ENCODE assay signal across 32 cellular contexts in the genomic region with DNA sequence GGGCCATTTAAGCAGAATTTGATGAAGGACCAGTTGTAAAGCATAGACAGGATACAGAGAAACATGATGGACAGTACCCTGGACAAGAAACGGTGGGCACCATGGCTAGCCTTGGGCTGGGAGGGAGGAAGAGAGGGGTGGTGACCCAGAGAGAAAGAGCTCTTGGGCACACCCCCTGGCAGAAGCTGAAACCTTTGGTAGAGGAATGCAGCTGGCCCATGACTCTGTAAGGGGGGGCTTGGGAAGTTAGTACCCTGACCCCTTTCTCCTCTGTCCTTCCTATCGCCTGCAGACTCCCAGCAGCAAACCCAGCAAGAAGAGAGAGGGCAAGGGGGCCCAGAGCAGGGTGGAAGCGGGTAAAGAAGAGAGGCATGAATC.
"Had no signal": no experiment of that assay in that cellular context is flagged by ENCODE, and none has a peak within 500 bp of the region (broad histone marks: within the 10 kb centered on the region; RNA-seq: fewer than 3 reads in every experiment).

No MANE protein-coding gene starts in this region.

- H3K27me3 Mint-ChIP-seq: activated CD4-positive, alpha-beta T cell treated with anti-CD3 and anti-CD28 coated beads, Interleukin-2, amount 10 ng/mL, durations not matched to agents 7 days and 5 days; activated naive CD4-positive, alpha-beta T cell treated with anti-CD3 and anti-CD28 coated beads, Interleukin-2, amount 10 ng/mL, durations not matched to agents 7 days and 5 days; activated naive CD8-positive, alpha-beta T cell treated with anti-CD3 and anti-CD28 coated beads, Interleukin-2, amount 10 ng/mL, durations not matched to agents 7 days and 5 days; activated T-cell treated with anti-CD3 and anti-CD28 coated beads, Interleukin-2, amount 50 U/mL, for 24 hours; brain; progenitor cell of endocrine pancreas; stimulated activated naive CD8-positive, alpha-beta T cell treated with anti-CD3 and anti-CD28 coated beads, Interleukin-15, amount 100 ng/mL, for 72 hours had no signal

- H3K4me1 Mint-ChIP-seq: activated naive CD4-positive, alpha-beta T cell treated with anti-CD3 and anti-CD28 coated beads, Interleukin-2, amount 10 ng/mL, durations not matched to agents 7 days and 5 days; stimulated activated memory B cell treated with anti-CD40 and anti-IgM and Interleukin-4, amounts not matched to agents 10 μg/mL and 1 μg/mL and 100 μg/mL, for 72 hours had no signal

- ATAC-seq: effector memory CD8-positive, alpha-beta T cell; gastrocnemius medialis; naive thymus-derived CD4-positive, alpha-beta T cell; stimulated activated memory B cell treated with anti-CD40 and anti-IgM and Interleukin-4, amounts not matched to agents 10 μg/mL and 1 μg/mL and 100 μg/mL, for 72 hours; stimulated activated naive CD8-positive, alpha-beta T cell treated with anti-CD3 and anti-CD28 coated beads, Interleukin-15, amount 100 ng/mL, for 72 hours; T-helper 17 cell had no signal

- DNase-seq: activated CD4-positive, alpha-beta memory T cell treated with anti-CD3 and anti-CD28 coated beads, Interleukin-2, amount 10 ng/mL, durations not matched to agents 7 days and 5 days; activated CD4-positive, alpha-beta T cell treated with anti-CD3 and anti-CD28 coated beads for 1 hour; activated CD4-positive, alpha-beta T cell treated with anti-CD3 and anti-CD28 coated beads, Interleukin-2, amount 10 ng/mL, durations not matched to agents 7 days and 5 days; activated CD8-positive, alpha-beta memory T cell treated with anti-CD3 and anti-CD28 coated beads, Interleukin-2, amount 50 U/mL, for 48 hours; activated gamma-delta T cell; activated naive CD4-positive, alpha-beta T cell treated with anti-CD3 and anti-CD28 coated beads, Interleukin-2, amount 10 ng/mL, durations not matched to agents 7 days and 5 days; activated naive CD8-positive, alpha-beta T cell treated with anti-CD3 and anti-CD28 coated beads, Interleukin-2, amount 10 ng/mL, durations not matched to agents 7 days and 5 days; activated T-cell treated with anti-CD3 and anti-CD28 coated beads, Interleukin-2, amount 50 U/mL, for 24 hours; caudate nucleus; cortex of kidney; effector memory CD8-positive, alpha-beta T cell; gastrocnemius medialis; glutamatergic neuron; islet precursor cell; mammary epithelial cell; naive thymus-derived CD4-positive, alpha-beta T cell; retina; stimulated activated CD4-positive, alpha-beta T cell treated with anti-CD3 and anti-CD28 coated beads, Interleukin-1b, Interleukin-23, amount 100 ng/mL, for 48 hours; stimulated activated CD4-positive, alpha-beta T cell treated with anti-CD3 and anti-CD28 coated beads, Interleukin-4, amount 100 ng/mL, for 4 hours; stimulated activated CD8-positive, alpha-beta memory T cell treated with anti-CD3 and anti-CD28 coated beads, Interleukin-4, amount 100 ng/mL, for 48 hours; stimulated activated naive CD8-positive, alpha-beta T cell treated with anti-CD3 and anti-CD28 coated beads, Interleukin-15, amount 100 ng/mL, for 72 hours; substantia nigra; T-helper 17 cell; T1000 had no signal

- H3K4me1 ChIP-seq: ascending aorta, gastrocnemius medialis, vagina had no signal

- H3K36me3 ChIP-seq: ascending aorta, gastrocnemius medialis, vagina had no signal

- H3K4me3 Mint-ChIP-seq: activated CD4-positive, alpha-beta memory T cell treated with anti-CD3 and anti-CD28 coated beads, Interleukin-2, amount 10 ng/mL, durations not matched to agents 7 days and 5 days; activated CD4-positive, alpha-beta T cell treated with anti-CD3 and anti-CD28 coated beads, Interleukin-2, amount 10 ng/mL, durations not matched to agents 7 days and 5 days; activated naive CD4-positive, alpha-beta T cell treated with anti-CD3 and anti-CD28 coated beads, Interleukin-2, amount 10 ng/mL, durations not matched to agents 7 days and 5 days; activated naive CD8-positive, alpha-beta T cell treated with anti-CD3 and anti-CD28 coated beads, Interleukin-2, amount 10 ng/mL, durations not matched to agents 7 days and 5 days; activated T-cell treated with anti-CD3 and anti-CD28 coated beads, Interleukin-2, amount 50 U/mL, for 24 hours; brain; effector memory CD8-positive, alpha-beta T cell; mesothelial cell of epicardium; naive thymus-derived CD4-positive, alpha-beta T cell; stimulated activated memory B cell treated with anti-CD40 and anti-IgM and Interleukin-4, amounts not matched to agents 10 μg/mL and 1 μg/mL and 100 μg/mL, for 72 hours; stimulated activated naive CD8-positive, alpha-beta T cell treated with anti-CD3 and anti-CD28 coated beads, Interleukin-15, amount 100 ng/mL, for 72 hours; T-helper 17 cell; type B pancreatic cell had no signal

- H3K27ac Mint-ChIP-seq: activated CD4-positive, alpha-beta memory T cell treated with anti-CD3 and anti-CD28 coated beads, Interleukin-2, amount 10 ng/mL, durations not matched to agents 7 days and 5 days; activated CD4-positive, alpha-beta T cell treated with anti-CD3 and anti-CD28 coated beads, Interleukin-2, amount 10 ng/mL, durations not matched to agents 7 days and 5 days; activated naive CD4-positive, alpha-beta T cell treated with anti-CD3 and anti-CD28 coated beads, Interleukin-2, amount 10 ng/mL, durations not matched to agents 7 days and 5 days; activated naive CD8-positive, alpha-beta T cell treated with anti-CD3 and anti-CD28 coated beads, Interleukin-2, amount 10 ng/mL, durations not matched to agents 7 days and 5 days; activated T-cell treated with anti-CD3 and anti-CD28 coated beads, Interleukin-2, amount 50 U/mL, for 24 hours; mesothelial cell of epicardium; progenitor cell of endocrine pancreas; stimulated activated memory B cell treated with anti-CD40 and anti-IgM and Interleukin-4, amounts not matched to agents 10 μg/mL and 1 μg/mL and 100 μg/mL, for 72 hours; T-helper 17 cell; type B pancreatic cell had no signal

- H3K27me3 ChIP-seq: ascending aorta, gastrocnemius medialis, vagina had no signal

- H3K36me3 Mint-ChIP-seq: activated naive CD4-positive, alpha-beta T cell treated with anti-CD3 and anti-CD28 coated beads, Interleukin-2, amount 10 ng/mL, durations not matched to agents 7 days and 5 days; mesothelial cell of epicardium; stimulated activated memory B cell treated with anti-CD40 and anti-IgM and Interleukin-4, amounts not matched to agents 10 μg/mL and 1 μg/mL and 100 μg/mL, for 72 hours; type B pancreatic cell had no signal

- H3K9me3 ChIP-seq: ascending aorta, gastrocnemius medialis, vagina had no signal

- H3K27ac ChIP-seq: ascending aorta, gastrocnemius medialis, vagina had no signal

- H3K9me3 Mint-ChIP-seq: activated CD4-positive, alpha-beta memory T cell treated with anti-CD3 and anti-CD28 coated beads, Interleukin-2, amount 10 ng/mL, durations not matched to agents 7 days and 5 days; activated CD4-positive, alpha-beta T cell treated with anti-CD3 and anti-CD28 coated beads, Interleukin-2, amount 10 ng/mL, durations not matched to agents 7 days and 5 days; activated naive CD4-positive, alpha-beta T cell treated with anti-CD3 and anti-CD28 coated beads, Interleukin-2, amount 10 ng/mL, durations not matched to agents 7 days and 5 days; activated naive CD8-positive, alpha-beta T cell treated with anti-CD3 and anti-CD28 coated beads, Interleukin-2, amount 10 ng/mL, durations not matched to agents 7 days and 5 days; activated T-cell treated with anti-CD3 and anti-CD28 coated beads, Interleukin-2, amount 50 U/mL, for 24 hours; brain; effector memory CD8-positive, alpha-beta T cell; mesothelial cell of epicardium; stimulated activated memory B cell treated with anti-CD40 and anti-IgM and Interleukin-4, amounts not matched to agents 10 μg/mL and 1 μg/mL and 100 μg/mL, for 72 hours; stimulated activated naive CD8-positive, alpha-beta T cell treated with anti-CD3 and anti-CD28 coated beads, Interleukin-15, amount 100 ng/mL, for 72 hours; type B pancreatic cell had no signal

- H3K4me3 ChIP-seq: ascending aorta, gastrocnemius medialis, smooth muscle cell, vagina had no signal
